ENCODE assay signal across 34 cellular contexts in genomic region chr20:1752045-1752444, GRCh38.
"Had no signal": no experiment of that assay in that cellular context is flagged by ENCODE, and none has a peak within 500 bp of the region (broad histone marks: within the 10 kb centered on the region; RNA-seq: fewer than 3 reads in every experiment).

No MANE protein-coding gene starts in this region.

- H3K36me3 ChIP-seq: adrenal gland, ascending aorta, brain microvascular endothelial cell, breast epithelium, cardiac muscle cell had no signal

- ATAC-seq: activated naive CD4-positive, alpha-beta T cell treated with anti-CD3 and anti-CD28 coated beads, Interleukin-2, amount 50 U/mL, for 72 hours; activated naive CD8-positive, alpha-beta T cell treated with anti-CD3 and anti-CD28 coated beads, Interleukin-2, amount 50 U/mL, for 24 hours; activated T-cell treated with anti-CD3 and anti-CD28 coated beads, Interleukin-2, amount 50 U/mL, for 4 hours; activated T-cell treated with anti-CD3 and anti-CD28 coated beads, Interleukin-2, amount 50 U/mL, for 72 hours; activated T-helper 17 cell treated with anti-CD3 and anti-CD28 coated beads, Interleukin-2, amount 50 U/mL, for 72 hours; body of pancreas had no signal

- H3K27me3 ChIP-seq: ascending aorta, body of pancreas, brain microvascular endothelial cell, breast epithelium had no signal

- H3K4me3 ChIP-seq: adrenal gland, ascending aorta, body of pancreas, breast epithelium, cardiac muscle cell had no signal

- FAIRE-seq: astrocyte, bronchial epithelial cell had no signal

- H3K4me1 ChIP-seq: adrenal gland, ascending aorta, body of pancreas, breast epithelium had no signal

- H3K9me3 ChIP-seq: adrenal gland, ascending aorta, breast epithelium had no signal

- H3K27ac ChIP-seq: adrenal gland, ascending aorta, body of pancreas, brain microvascular endothelial cell, breast epithelium, cardiac muscle cell had no signal

- DNase-seq: activated effector memory CD4-positive, alpha-beta T cell treated with anti-CD3 and anti-CD28 coated beads, Interleukin-2, amount 50 U/mL, for 16 hours; activated effector memory CD4-positive, alpha-beta T cell treated with Interleukin-2 at 50 U/mL for 16 hours; activated gamma-delta T cell; activated gamma-delta T cell treated with Interleukin-2 at 50 U/mL for 16 hours; activated naive CD4-positive, alpha-beta T cell; activated naive CD4-positive, alpha-beta T cell treated with anti-CD3 and anti-CD28 coated beads for 36 hours; activated naive CD4-positive, alpha-beta T cell treated with anti-CD3 and anti-CD28 coated beads, Interleukin-2, amount 10 ng/mL, durations not matched to agents 7 days and 5 days; activated naive CD4-positive, alpha-beta T cell treated with anti-CD3 and anti-CD28 coated beads, Interleukin-2, amount 50 U/mL, for 16 hours; activated naive CD4-positive, alpha-beta T cell treated with Interleukin-2 at 50 U/mL for 16 hours; activated naive CD8-positive, alpha-beta T cell treated with anti-CD3 and anti-CD28 coated beads for 36 hours; activated naive CD8-positive, alpha-beta T cell treated with anti-CD3 and anti-CD28 coated beads, Interleukin-2, amount 10 ng/mL, durations not matched to agents 7 days and 5 days; activated naive CD8-positive, alpha-beta T cell treated with anti-CD3 and anti-CD28 coated beads, Interleukin-2, amount 50 U/mL, for 24 hours; activated T-cell treated with anti-CD3 and anti-CD28 coated beads, Interleukin-2, amount 50 U/mL, for 1 hour; activated T-cell treated with anti-CD3 and anti-CD28 coated beads, Interleukin-2, amount 50 U/mL, for 24 hours; activated T-cell treated with anti-CD3 and anti-CD28 coated beads, Interleukin-2, amount 50 U/mL, for 4 hours; activated T-cell treated with anti-CD3 and anti-CD28 coated beads, Interleukin-2, amount 50 U/mL, for 48 hours; activated T-cell treated with anti-CD3 and anti-CD28 coated beads, Interleukin-2, amount 50 U/mL, for 72 hours; adrenal gland; amniotic stem cell; amygdala; anterior cingulate cortex; aorta; body of pancreas; brain microvascular endothelial cell; caudate nucleus; central memory CD4-positive, alpha-beta T cell; cerebellar nuclear complex had no signal
